Comparison of ENCODE assay signal across 13 cellular contexts in genomic region chr13:103006706-103007426, GRCh38. TPM values are rescaled to one million over a fixed set of nuclear protein-coding genes. Genes with fewer than 3 reads are reported as not detected.
A peak's percentile ranks its signal among the peaks of the same experiment; 100 is the strongest.
DNase-seq lines count a peak whose midpoint lies in the region; ATAC-seq, FAIRE-seq and TF ChIP-seq lines count a peak whose summit lies in the region.
"Had no signal": no experiment of that assay in that cellular context is flagged by ENCODE, and none has a peak within 500 bp of the region (broad histone marks: within the 10 kb centered on the region; RNA-seq: fewer than 3 reads in every experiment).

No MANE protein-coding gene starts in this region.

- no peak overlapping the region for H3K27ac Mint-ChIP-seq in GM23338

- no peak for DNase-seq in GM23338 (ENCODE audit: low spot score)
- DNase-seq in cardiac muscle cell (ENCODE audit: low read depth in 1 of 2, low spot score in 1 of 2), result peak in 1 of 2 donors; percentile 98
- no peak for DNase-seq in esophagus muscularis mucosa (ENCODE audit: extremely low spot score)
- DNase-seq in GDM1 (lab: John Stamatoyannopoulos, UW), result no peak
- DNase-seq in frontal cortex (ENCODE audit: low spot score in 2 of 2), result no peak
- DNase-seq in NCI-H1092 (lab: John Stamatoyannopoulos, UW), result no peak
- DNase-seq: DND-41; stimulated activated CD4-positive, alpha-beta T cell treated with anti-CD3 and anti-CD28 coated beads, Interleukin-15, amount 100 ng/mL, for 24 hours had no signal

- H3K4me1 ChIP-seq in GM23338 (ENCODE audit: insufficient read depth), result no peaks in the 10 kb centered on the region
- peaks cover 58% of the 10 kb centered on the region for H3K4me1 ChIP-seq in cardiac muscle cell (ENCODE audit: low read depth)
- no peaks in the 10 kb centered on the region for H3K4me1 ChIP-seq in esophagus muscularis mucosa

- no peaks in the 10 kb centered on the region; the same call in 2 of the 3 replicates for H3K9me3 Mint-ChIP-seq in GM23338

- H3K36me3 ChIP-seq in GM23338 (ENCODE audit: insufficient read depth) (no peaks in the 10 kb centered on the region), cardiac muscle cell (no peaks in the 10 kb centered on the region), esophagus muscularis mucosa (no peaks in the 10 kb centered on the region)

- FAIRE-seq in frontal cortex (lab: Jason Lieb, UNC), result no peak
- FAIRE-seq: endothelial cell of umbilical vein, urothelium cell line had no signal

- H3K9me2 ChIP-seq in GM23338 (ENCODE audit: insufficient read depth), result 0 out of 2 replicates have a peak, but pooled peaks cover 8% of the 10 kb centered on the region

- TF ChIP-seq POLR2A in esophagus muscularis mucosa (IDR thresholded peaks at IDR 0.05; ENCODE audit: low read depth), result no peak

- no peaks in the 10 kb centered on the region; the same call in 2 of the 3 replicates for H3K36me3 Mint-ChIP-seq in GM23338 (ENCODE audit: low read depth)

- H2AFZ ChIP-seq in GM23338, result peak overlapping the region; percentile 28; the same call in 1 of the 2 replicates

- no peaks in the 10 kb centered on the region for H3K9me3 ChIP-seq in cardiac muscle cell (ENCODE audit: low read depth)
- H3K9me3 ChIP-seq in esophagus muscularis mucosa, result no peaks in the 10 kb centered on the region

- H3K79me2 ChIP-seq in GM23338 (replicated peaks; ENCODE audit: insufficient read depth), result no peaks in the 10 kb centered on the region

- TF ChIP-seq CTCF in GM23338 (conservative IDR thresholded peaks at IDR 0.05; ENCODE audit: low read depth in 2 of 2), result no peak
- no peak for TF ChIP-seq CTCF in cardiac muscle cell (IDR thresholded peaks at IDR 0.05; ENCODE audit: low read depth, low read length)
- TF ChIP-seq CTCF in esophagus muscularis mucosa (IDR thresholded peaks at IDR 0.05), result no peak

- 42% methylated on average over 11 of the region's 11 CpGs for WGBS in esophagus muscularis mucosa

- H3K27ac ChIP-seq in GM23338 (ENCODE audit: low read depth) (no peak overlapping the region), cardiac muscle cell (peak overlapping the region; percentile 91), esophagus muscularis mucosa (replicated peaks in 1 of 4) (no peak overlapping the region)

- no peaks in the 10 kb centered on the region for H4K20me1 ChIP-seq in GM23338 (replicated peaks; ENCODE audit: insufficient read depth)

- intact Hi-C loops in esophagus muscularis mucosa (cut with DNase I), result no loop called here

- no peaks in the 10 kb centered on the region for H3K27me3 Mint-ChIP-seq in GM23338 (ENCODE audit: insufficient read depth, low read depth, poor library complexity)

- H3K27me3 ChIP-seq in GM23338 (ENCODE audit: insufficient read depth) (no peaks in the 10 kb centered on the region), cardiac muscle cell (no peaks in the 10 kb centered on the region), esophagus muscularis mucosa (no peaks in the 10 kb centered on the region)

- no peak for TF ChIP-seq EP300 in esophagus muscularis mucosa (IDR thresholded peaks at IDR 0.05)

- H3K4me2 ChIP-seq in GM23338, result no peak overlapping the region

- no peaks in the 10 kb centered on the region for H3K4me1 Mint-ChIP-seq in GM23338

- no peak overlapping the region for H3K4me3 ChIP-seq in GM23338
- no peak overlapping the region for H3K4me3 ChIP-seq in cardiac muscle cell
- no peak overlapping the region for H3K4me3 ChIP-seq in esophagus muscularis mucosa

- no peaks in the 10 kb centered on the region for H3F3A ChIP-seq in GM23338 (replicated peaks; ENCODE audit: low read depth)

- ATAC-seq in GM18870 (IDR thresholded peaks at IDR 0.05; ENCODE audit: unreplicated experiment), result peak; percentile 98
- no peak for ATAC-seq in GM23338
- peak; percentile 95 for ATAC-seq in HG03469 (IDR thresholded peaks at IDR 0.05; ENCODE audit: unreplicated experiment)

- no peak overlapping the region for H3K4me3 Mint-ChIP-seq in GM23338

TF ChIP-seq in GM23338, 12 proteins besides CTCF, POLR2A, EP300 and RAD21:
- no peak for TF ChIP-seq REST (IDR thresholded peaks at IDR 0.05; ENCODE audit: unreplicated experiment)

RNA-seq across cellular contexts. Expression of gene SLC10A2, which starts 59.4 kb away (rescaled TPM):
- total RNA-seq in GM23338 (2014; rRNA removed; shearing (Covaris generic)), result not detected in 2 replicates
- polyA plus RNA-seq in GM23338 (2016; fragmentation: Nextera tagmentation; extraction: Ambion mirVana), result not detected in 2 replicates
- not detected in 2 replicates for total RNA-seq in cardiac muscle cell
- not detected in 2 replicates for polyA plus RNA-seq in cardiac muscle cell
- not detected for total RNA-seq in esophagus muscularis mucosa
- total RNA-seq in frontal cortex, result under 0.01 TPM
- total RNA-seq: endothelial cell of umbilical vein, lung microvascular endothelial cell had no signal
- polyA plus RNA-seq: endothelial cell of umbilical vein had no signal
